Comparison of ENCODE assay signal across 22 cellular contexts in genomic region chrX:10243056-10243455, GRCh38.
"Had no signal": no experiment of that assay in that cellular context is flagged by ENCODE, and none has a peak within 500 bp of the region (broad histone marks: within the 10 kb centered on the region; RNA-seq: fewer than 3 reads in every experiment).

No MANE protein-coding gene starts in this region.

- H3K9me3 Mint-ChIP-seq: activated CD8-positive, alpha-beta T cell treated with anti-CD3 and anti-CD28 coated beads for 36 hours; activated naive CD4-positive, alpha-beta T cell treated with anti-CD3 and anti-CD28 coated beads, Interleukin-2, amount 50 U/mL, for 72 hours; activated T-cell treated with anti-CD3 and anti-CD28 coated beads, Interleukin-2, amount 50 U/mL, for 72 hours; brain; central memory CD8-positive, alpha-beta T cell; effector memory CD8-positive, alpha-beta T cell; immature natural killer cell had no signal

- H3K36me3 Mint-ChIP-seq: activated naive CD4-positive, alpha-beta T cell treated with anti-CD3 and anti-CD28 coated beads, Interleukin-2, amount 50 U/mL, for 72 hours; brain; immature natural killer cell had no signal

- ATAC-seq: activated CD8-positive, alpha-beta T cell treated with anti-CD3 and anti-CD28 coated beads for 36 hours; activated naive CD4-positive, alpha-beta T cell treated with anti-CD3 and anti-CD28 coated beads, Interleukin-2, amount 50 U/mL, for 72 hours; activated T-cell treated with anti-CD3 and anti-CD28 coated beads, Interleukin-2, amount 50 U/mL, for 72 hours; effector memory CD8-positive, alpha-beta T cell had no signal

- H3K4me3 Mint-ChIP-seq: activated CD8-positive, alpha-beta T cell treated with anti-CD3 and anti-CD28 coated beads for 36 hours; activated T-cell treated with anti-CD3 and anti-CD28 coated beads, Interleukin-2, amount 50 U/mL, for 72 hours; brain; central memory CD8-positive, alpha-beta T cell; effector memory CD8-positive, alpha-beta T cell; immature natural killer cell; nephron had no signal

- H3K4me3 ChIP-seq: transverse colon, vagina had no signal

- H3K27me3 Mint-ChIP-seq: activated CD8-positive, alpha-beta T cell treated with anti-CD3 and anti-CD28 coated beads for 36 hours; central memory CD8-positive, alpha-beta T cell; effector memory CD8-positive, alpha-beta T cell had no signal

- DNase-seq: activated CD4-positive, alpha-beta T cell treated with anti-CD3 and anti-CD28 coated beads for 4 hours; activated CD8-positive, alpha-beta T cell treated with anti-CD3 and anti-CD28 coated beads for 36 hours; activated gamma-delta T cell; activated T-cell treated with anti-CD3 and anti-CD28 coated beads, Interleukin-2, amount 50 U/mL, for 72 hours; amygdala; effector memory CD8-positive, alpha-beta T cell; head of caudate nucleus; immature natural killer cell; mesendoderm; nucleus accumbens; posterior cingulate gyrus; small intestine; stimulated activated CD4-positive, alpha-beta T cell treated with anti-CD3 and anti-CD28 coated beads, Interleukin-4, amount 100 ng/mL, for 4 hours; stimulated activated CD8-positive, alpha-beta memory T cell treated with anti-CD3 and anti-CD28 coated beads, Interleukin-4, amount 100 ng/mL, for 48 hours; stimulated activated naive CD4-positive, alpha-beta T cell treated with Interleukin-2 at 50 U/mL for 16 hours; substantia nigra; transverse colon had no signal

- H3K4me1 Mint-ChIP-seq: central memory CD8-positive, alpha-beta T cell; immature natural killer cell had no signal
